ENCODE assay signal across 8 cellular contexts in the genomic region with DNA sequence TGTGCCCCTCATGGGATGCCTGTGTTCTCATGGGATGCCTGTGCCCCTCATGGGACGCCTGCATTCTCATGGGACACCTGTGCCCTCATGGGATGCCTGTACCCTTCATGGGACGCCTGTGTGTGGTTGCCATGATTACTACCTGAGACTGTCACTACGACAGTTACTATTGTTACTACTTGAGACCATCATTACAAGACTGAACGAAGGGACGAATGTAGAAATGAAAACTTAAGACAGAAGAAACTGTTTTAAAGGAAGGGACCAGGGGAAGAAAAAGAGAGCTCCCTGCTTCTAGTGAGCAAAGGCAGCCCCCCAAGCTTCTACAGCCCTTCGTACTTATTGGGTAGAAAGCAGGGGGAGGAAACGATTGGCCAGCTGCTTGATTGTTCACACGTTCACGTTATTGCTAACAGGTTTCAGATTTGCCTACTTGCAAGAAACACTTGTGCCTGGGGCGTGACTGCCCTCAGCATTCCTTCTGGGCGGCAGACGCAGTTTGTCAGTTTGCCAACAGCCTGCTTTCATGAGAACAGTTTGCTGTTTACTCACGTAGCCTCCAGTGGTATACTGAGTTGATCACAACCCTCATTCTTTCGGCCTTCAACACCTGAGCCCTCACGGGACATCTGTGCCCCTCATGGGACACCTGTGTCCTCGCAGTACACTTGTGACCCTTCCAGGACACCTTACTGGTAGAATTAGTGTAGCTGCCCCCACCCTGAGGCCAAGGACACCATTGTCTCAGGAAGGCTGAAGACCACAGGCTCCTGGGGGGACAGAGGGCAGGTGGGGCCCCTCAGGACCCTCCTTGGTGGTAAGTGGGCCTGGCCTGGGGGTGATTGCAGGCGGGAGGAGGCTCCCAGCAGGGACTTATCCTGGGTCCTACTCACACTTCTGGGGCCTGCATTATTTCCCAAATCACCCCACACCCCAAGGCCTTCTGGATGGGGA.
A peak's percentile ranks its signal among the peaks of the same experiment; 100 is the strongest.
DNase-seq lines count a peak whose midpoint lies in the region; ATAC-seq lines count a peak whose summit lies in the region.

No MANE protein-coding gene starts in this region.

- peak overlapping the region; percentile 76 for H3K4me3 Mint-ChIP-seq in activated T-cell treated with anti-CD3 and anti-CD28 coated beads, Interleukin-2, amount 50 U/mL, for 24 hours

- ATAC-seq in HG02759 (IDR thresholded peaks at IDR 0.05; ENCODE audit: unreplicated experiment) (peak; percentile 24), HG03342 (IDR thresholded peaks at IDR 0.05; ENCODE audit: unreplicated experiment) (no peak), HG02870 (IDR thresholded peaks at IDR 0.05; ENCODE audit: unreplicated experiment) (no peak)

- DNase-seq in AG20443 (ENCODE audit: low spot score), result peak; percentile 59
- DNase-seq in activated T-cell treated with anti-CD3 and anti-CD28 coated beads, Interleukin-2, amount 50 U/mL, for 24 hours, result peak; percentile 52
- peak; percentile 85 for DNase-seq in kidney tubule cell (ENCODE audit: low spot score)
- DNase-seq in stimulated activated CD4-positive, alpha-beta T cell treated with anti-CD3 and anti-CD28 coated beads, Interleukin-4, amount 100 ng/mL, for 1 hour, result no peak
- no peak for DNase-seq in substantia nigra (lab: John Stamatoyannopoulos, UW)

- peak overlapping the region; percentile 90 for H3K27ac Mint-ChIP-seq in activated T-cell treated with anti-CD3 and anti-CD28 coated beads, Interleukin-2, amount 50 U/mL, for 24 hours

- H3K36me3 Mint-ChIP-seq in activated T-cell treated with anti-CD3 and anti-CD28 coated beads, Interleukin-2, amount 50 U/mL, for 24 hours (ENCODE audit: low read depth), result peaks cover 25% of the 10 kb centered on the region

- H3K27me3 Mint-ChIP-seq in activated T-cell treated with anti-CD3 and anti-CD28 coated beads, Interleukin-2, amount 50 U/mL, for 24 hours, result no peaks in the 10 kb centered on the region

- H3K27ac ChIP-seq in substantia nigra (ENCODE audit: low read depth, low read length, poor library complexity, severe bottlenecking), result no peak overlapping the region

- H3K4me1 Mint-ChIP-seq in activated T-cell treated with anti-CD3 and anti-CD28 coated beads, Interleukin-2, amount 50 U/mL, for 24 hours (ENCODE audit: low read depth), result peaks cover 25% of the 10 kb centered on the region

- no peaks in the 10 kb centered on the region for H3K9me3 Mint-ChIP-seq in activated T-cell treated with anti-CD3 and anti-CD28 coated beads, Interleukin-2, amount 50 U/mL, for 24 hours

Comparison
In these comparisons a context has a peak if more than half of its experiments do, and no peak if none do; other contexts are left out.
1. DNase-seq: peak in AG20443 (single experiment), activated T-cell treated with anti-CD3 and anti-CD28 coated beads, Interleukin-2, amount 50 U/mL, for 24 hours (single experiment) and kidney tubule cell (single experiment); none in stimulated activated CD4-positive, alpha-beta T cell treated with anti-CD3 and anti-CD28 coated beads, Interleukin-4, amount 100 ng/mL, for 1 hour (single experiment) and substantia nigra (0 of 49).